ENCODE assay signal across 28 cellular contexts in genomic region chr6:7484666-7485065, GRCh38. TPM values are rescaled to one million over a fixed set of nuclear protein-coding genes. Genes with fewer than 3 reads are reported as not detected.
"Had no signal": no experiment of that assay in that cellular context is flagged by ENCODE, and none has a peak within 500 bp of the region (broad histone marks: within the 10 kb centered on the region; RNA-seq: fewer than 3 reads in every experiment).

No MANE protein-coding gene starts in this region.

- H3K27ac ChIP-seq: neutrophil, pancreas, psoas muscle, right lobe of liver, sigmoid colon, stomach, thoracic aorta, thyroid gland, tibial nerve, upper lobe of left lung had no signal

- H3K4me1 Mint-ChIP-seq: naive thymus-derived CD8-positive, alpha-beta T cell; nephron progenitor cell; neural crest cell; stimulated activated effector memory CD8-positive, alpha-beta T cell treated with anti-CD3 and anti-CD28 coated beads, Interleukin-12 subunit alpha, Interleukin-12 subunit beta, amount 100 ng/mL, for 72 hours; stimulated activated naive B cell treated with anti-CD40 and anti-IgM and Interleukin-4, amounts not matched to agents 10 μg/mL and 1 μg/mL and 100 μg/mL, for 72 hours had no signal

- H3K36me3 ChIP-seq: neutrophil, pancreas, right lobe of liver, sigmoid colon, stomach, thoracic aorta, thyroid gland, tibial nerve, upper lobe of left lung had no signal

- H3K27me3 Mint-ChIP-seq: progenitor cell of endocrine pancreas had no signal

- H3K9me3 ChIP-seq: neutrophil, pancreas, psoas muscle, right lobe of liver, sigmoid colon, stomach, thoracic aorta, thyroid gland, tibial nerve, upper lobe of left lung had no signal

- H3K9me3 Mint-ChIP-seq: naive thymus-derived CD8-positive, alpha-beta T cell; natural killer cell treated with Interleukin-12 subunit alpha and Interleukin-12 subunit beta and Interleukin-15 and Interleukin-18, amount 100 ng/mL, for 72 hours; nephron progenitor cell; neural crest cell; stimulated activated effector memory CD8-positive, alpha-beta T cell treated with anti-CD3 and anti-CD28 coated beads, Interleukin-12 subunit alpha, Interleukin-12 subunit beta, amount 100 ng/mL, for 72 hours; stimulated activated naive B cell treated with anti-CD40 and anti-IgM and Interleukin-4, amounts not matched to agents 10 μg/mL and 1 μg/mL and 100 μg/mL, for 72 hours; stimulated activated naive CD8-positive, alpha-beta T cell treated with anti-CD3 and anti-CD28 coated beads, Interleukin-15, Interleukin-2, amounts not matched to agents 100 ng/mL and 50 ng/mL, for 24 hours had no signal

- FAIRE-seq: pancreas, small intestine, urothelium cell line had no signal

- H3K27me3 ChIP-seq: pancreas, right lobe of liver, sigmoid colon, stomach, thyroid gland, tibial nerve, upper lobe of left lung had no signal

- H3K4me3 ChIP-seq: pancreas, psoas muscle, right lobe of liver, sigmoid colon, stomach, thoracic aorta, thyroid gland, tibial nerve, upper lobe of left lung had no signal

- H3K4me1 ChIP-seq: pancreas, psoas muscle, right lobe of liver, sigmoid colon had no signal

- DNase-seq: naive thymus-derived CD8-positive, alpha-beta T cell; nephron progenitor cell; nucleus accumbens; pancreas; psoas muscle; right cardiac atrium; right lobe of liver; sigmoid colon; small intestine; stimulated activated CD4-positive, alpha-beta T cell treated with anti-CD3 and anti-CD28 coated beads, Interleukin-15, amount 100 ng/mL, for 24 hours; stimulated activated CD4-positive, alpha-beta T cell treated with anti-CD3 and anti-CD28 coated beads, Interleukin-2, amount 100 ng/mL, for 24 hours; stimulated activated CD4-positive, alpha-beta T cell treated with anti-CD3 and anti-CD28 coated beads, Interleukin-2, amount 100 ng/mL, for 48 hours; stimulated activated CD4-positive, alpha-beta T cell treated with anti-CD3 and anti-CD28 coated beads, Interleukin-4, amount 100 ng/mL, for 24 hours; stimulated activated naive B cell treated with anti-CD40 and anti-IgM and Interleukin-4, amounts not matched to agents 10 μg/mL and 1 μg/mL and 100 μg/mL, for 72 hours; stimulated activated naive CD4-positive, alpha-beta T cell treated with Interleukin-2 at 50 U/mL for 16 hours; stomach; thyroid gland; trophoblast cell; upper lobe of left lung had no signal

- H3K36me3 Mint-ChIP-seq: naive thymus-derived CD8-positive, alpha-beta T cell; natural killer cell treated with Interleukin-12 subunit alpha and Interleukin-12 subunit beta and Interleukin-15 and Interleukin-18, amount 100 ng/mL, for 72 hours; stimulated activated effector memory CD8-positive, alpha-beta T cell treated with anti-CD3 and anti-CD28 coated beads, Interleukin-12 subunit alpha, Interleukin-12 subunit beta, amount 100 ng/mL, for 72 hours; stimulated activated naive B cell treated with anti-CD40 and anti-IgM and Interleukin-4, amounts not matched to agents 10 μg/mL and 1 μg/mL and 100 μg/mL, for 72 hours had no signal

- H3K4me3 Mint-ChIP-seq: naive thymus-derived CD8-positive, alpha-beta T cell; natural killer cell treated with Interleukin-12 subunit alpha and Interleukin-12 subunit beta and Interleukin-15 and Interleukin-18, amount 100 ng/mL, for 72 hours; nephron progenitor cell; neural crest cell; stimulated activated effector memory CD8-positive, alpha-beta T cell treated with anti-CD3 and anti-CD28 coated beads, Interleukin-12 subunit alpha, Interleukin-12 subunit beta, amount 100 ng/mL, for 72 hours; stimulated activated naive B cell treated with anti-CD40 and anti-IgM and Interleukin-4, amounts not matched to agents 10 μg/mL and 1 μg/mL and 100 μg/mL, for 72 hours; stimulated activated naive CD8-positive, alpha-beta T cell treated with anti-CD3 and anti-CD28 coated beads, Interleukin-15, Interleukin-2, amounts not matched to agents 100 ng/mL and 50 ng/mL, for 24 hours had no signal

- ATAC-seq: naive thymus-derived CD8-positive, alpha-beta T cell; natural killer cell treated with Interleukin-12 subunit alpha and Interleukin-12 subunit beta and Interleukin-15 and Interleukin-18, amount 100 ng/mL, for 72 hours; pancreas; psoas muscle; right cardiac atrium; right lobe of liver; stimulated activated effector memory CD8-positive, alpha-beta T cell treated with anti-CD3 and anti-CD28 coated beads, Interleukin-12 subunit alpha, Interleukin-12 subunit beta, amount 100 ng/mL, for 72 hours; stimulated activated naive B cell treated with anti-CD40 and anti-IgM and Interleukin-4, amounts not matched to agents 10 μg/mL and 1 μg/mL and 100 μg/mL, for 72 hours had no signal

RNA-seq across cellular contexts. Expression of gene DSP, which starts 56.8 kb away (rescaled TPM):
- total RNA-seq: natural killer cell treated with Interleukin-12 subunit alpha and Interleukin-12 subunit beta and Interleukin-15 and Interleukin-18, amount 100 ng/mL, for 72 hours had no signal
- polyA plus RNA-seq: naive thymus-derived CD8-positive, alpha-beta T cell had no signal
